Comparison of ENCODE assay signal across 21 cellular contexts in the genomic region with DNA sequence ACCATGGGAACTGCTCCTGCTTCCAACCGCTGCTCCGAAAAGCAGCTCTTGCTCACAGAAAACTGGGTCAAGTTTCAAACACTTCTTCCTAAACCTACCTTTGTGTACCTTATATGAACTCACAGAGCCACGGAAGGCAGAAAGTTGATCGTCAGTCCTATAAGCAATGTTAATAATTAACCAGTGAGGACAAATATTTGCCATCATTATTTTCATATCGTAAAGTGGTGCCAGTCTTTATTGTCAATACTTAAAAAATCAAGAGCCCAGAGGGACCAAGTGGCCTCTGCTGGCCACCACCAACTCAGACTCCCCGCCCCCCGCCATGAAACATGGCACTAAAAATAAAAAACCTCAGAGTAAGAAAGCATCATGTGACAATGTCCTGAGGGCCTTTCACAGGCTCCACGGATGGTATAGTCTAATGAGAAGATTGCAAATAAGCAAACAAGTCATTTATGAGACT. TPM values are rescaled to one million over a fixed set of nuclear protein-coding genes. Genes with fewer than 3 reads are reported as not detected.
A peak's percentile ranks its signal among the peaks of the same experiment; 100 is the strongest.
DNase-seq lines count a peak whose midpoint lies in the region; ATAC-seq and TF ChIP-seq lines count a peak whose summit lies in the region.
"Had no signal": no experiment of that assay in that cellular context is flagged by ENCODE, and none has a peak within 500 bp of the region (broad histone marks: within the 10 kb centered on the region; RNA-seq: fewer than 3 reads in every experiment).

No MANE protein-coding gene starts in this region.

- no peaks in the 10 kb centered on the region for H3K36me3 ChIP-seq in mucosa of descending colon (ENCODE audit: low read depth)

- H3K4me1 ChIP-seq in mucosa of descending colon (ENCODE audit: low read depth), result peaks cover 12% of the 10 kb centered on the region

- DNase-seq in DMS153 (lab: John Stamatoyannopoulos, UW) (peak; percentile 92), NCI-H146 (lab: John Stamatoyannopoulos, UW) (peak; percentile 85), RPMI7951 (ENCODE audit: low read depth) (peak; percentile 16), mucosa of descending colon (peak; percentile 57 to 67 (median 59)), H4 (ENCODE audit: low spot score) (no peak), mesenteric fat pad (ENCODE audit: low spot score) (no peak)
- DNase-seq: activated CD4-positive, alpha-beta T cell treated with anti-CD3 and anti-CD28 coated beads for 48 hours; activated T-cell treated with anti-CD3 and anti-CD28 coated beads, Interleukin-2, amount 50 U/mL, for 24 hours; AML-193; DND-41; NK-92 treated with Interleukin-12 subunit alpha and Interleukin-12 subunit beta, amount 100 ng/mL, for 24 hours; occipital lobe; SHP77 treated with DMSO at 0.1 percent for 48 hours; stimulated activated naive B cell treated with anti-CD40 and anti-IgM and Interleukin-4, amounts not matched to agents 10 μg/mL and 1 μg/mL and 100 μg/mL, for 72 hours had no signal

- intact Hi-C loops in mucosa of descending colon (cut with DNase I, micrococcal nuclease), result no loop called here

- TF ChIP-seq CTCF in mucosa of descending colon (IDR thresholded peaks at IDR 0.05), result no peak

- no peak overlapping the region for H3K4me3 ChIP-seq in mucosa of descending colon
- H3K4me3 ChIP-seq: skin epidermis had no signal

- no peaks in the 10 kb centered on the region for H3K9me3 ChIP-seq in mucosa of descending colon

- ATAC-seq in mucosa of descending colon (peak; percentile 76), GM21576 (IDR thresholded peaks at IDR 0.05; ENCODE audit: unreplicated experiment) (no peak), HG02588 (IDR thresholded peaks at IDR 0.05; ENCODE audit: unreplicated experiment) (no peak)
- ATAC-seq: stimulated activated naive B cell treated with anti-CD40 and anti-IgM and Interleukin-4, amounts not matched to agents 10 μg/mL and 1 μg/mL and 100 μg/mL, for 72 hours had no signal

RNA-seq across cellular contexts. Expression of gene PBOV1, which starts 9.1 kb away (rescaled TPM):
- not detected in 2 replicates for total RNA-seq in RPMI7951 (2014; rRNA removed; shearing (Covaris generic))
- total RNA-seq in mucosa of descending colon, result not detected
- total RNA-seq in H4 (2014; rRNA removed; shearing (Covaris generic)), result not detected in 2 replicates
- total RNA-seq in mesenteric fat pad, result not detected
- total RNA-seq: chondrocyte, H1, mesothelial cell of epicardium, occipital lobe, urinary bladder had no signal

Comparison
In these comparisons a context has a peak if more than half of its experiments do, and no peak if none do; other contexts are left out.
1. DNase-seq: peak in DMS153 (single experiment), NCI-H146 (single experiment), RPMI7951 (single experiment) and mucosa of descending colon (3 of 3); none in H4 (single experiment) and mesenteric fat pad (single experiment).